8 cellular contexts compared by ENCODE assay signal in genomic region chr14:93965287-93965821, GRCh38. TPM values are rescaled to one million over a fixed set of nuclear protein-coding genes. Genes with fewer than 3 reads are reported as not detected.
DNase-seq lines count a peak whose midpoint lies in the region; ATAC-seq and TF ChIP-seq lines count a peak whose summit lies in the region.
"Had no signal": no experiment of that assay in that cellular context is flagged by ENCODE, and none has a peak within 500 bp of the region (broad histone marks: within the 10 kb centered on the region; RNA-seq: fewer than 3 reads in every experiment).

No MANE protein-coding gene starts in this region.

- peak; percentile 86 for ATAC-seq in SK-N-SH treated with all-trans-retinoic acid at 6 μM for 48 hours
- ATAC-seq in mucosa of descending colon, result no peak

- H3K27ac ChIP-seq in esophagus squamous epithelium, result peak overlapping the region; percentile 54 to 84 (median 65)
- H3K27ac ChIP-seq in spleen, result peak overlapping the region in 6 of 8 donors; percentile 32 to 92 (median 56)

- H3K4me3 ChIP-seq in esophagus squamous epithelium, result no peak overlapping the region
- no peak overlapping the region for H3K4me3 ChIP-seq in spleen
- no peak overlapping the region for H3K4me3 ChIP-seq in mucosa of descending colon

- TF ChIP-seq CTCF in esophagus squamous epithelium (IDR thresholded peaks at IDR 0.05), result no peak
- no peak for TF ChIP-seq CTCF in spleen (IDR thresholded peaks at IDR 0.05 in 8 of 11, conservative IDR thresholded peaks at IDR 0.05 in 3 of 11)
- no peak for TF ChIP-seq CTCF in mucosa of descending colon (IDR thresholded peaks at IDR 0.05)

- H3K27me3 ChIP-seq in esophagus squamous epithelium, result no peaks in the 10 kb centered on the region
- H3K27me3 ChIP-seq in spleen (replicated peaks in 1 of 7), result no peaks in the 10 kb centered on the region

- DNase-seq in GM04504 (ENCODE audit: low read depth), result peak; percentile 88
- no peak for DNase-seq in esophagus squamous epithelium (lab: John Stamatoyannopoulos, UW)
- DNase-seq in spleen, result no peak
- DNase-seq in activated effector memory CD4-positive, alpha-beta T cell treated with anti-CD3 and anti-CD28 coated beads, Interleukin-2, amount 50 U/mL, for 16 hours, result no peak
- no peak for DNase-seq in mucosa of descending colon
- DNase-seq in stimulated activated CD4-positive, alpha-beta T cell treated with anti-CD3 and anti-CD28 coated beads, Interleukin-1b, Interleukin-23, amount 100 ng/mL, for 48 hours, result no peak
- DNase-seq: NCI-H524 treated with DMSO at 0.1 percent for 48 hours had no signal

- H3K9me3 ChIP-seq in esophagus squamous epithelium, result no peaks in the 10 kb centered on the region
- no peaks in the 10 kb centered on the region for H3K9me3 ChIP-seq in spleen
- no peaks in the 10 kb centered on the region for H3K9me3 ChIP-seq in mucosa of descending colon

- intact Hi-C loops in esophagus squamous epithelium (cut with DNase I) (no loop called here), spleen (cut with DNase I; ENCODE audit: low total_unique reads) (no loop called here), mucosa of descending colon (cut with DNase I, micrococcal nuclease) (no loop called here)

- H3K36me3 ChIP-seq in esophagus squamous epithelium (no peaks in the 10 kb centered on the region), spleen (no peaks in the 10 kb centered on the region), mucosa of descending colon (ENCODE audit: low read depth) (no peaks in the 10 kb centered on the region)

- peaks cover 1 to 78% (median 31%) of the 10 kb centered on the region in 3 donors for H3K4me1 ChIP-seq in esophagus squamous epithelium
- H3K4me1 ChIP-seq in spleen, result peaks cover 58 to 97% (median 84%) of the 10 kb centered on the region in 6 donors
- H3K4me1 ChIP-seq in mucosa of descending colon (ENCODE audit: low read depth), result no peaks in the 10 kb centered on the region

- TF ChIP-seq POLR2A in esophagus squamous epithelium (IDR thresholded peaks at IDR 0.05), result no peak
- TF ChIP-seq POLR2A in spleen (IDR thresholded peaks at IDR 0.05), result no peak

- WGBS in esophagus squamous epithelium, 2 donors, result 8 to 34% methylated on average over 2 to 3 of the region's 3 CpGs
- 76 to 87% (median 81%) methylated on average over 3 of the region's 3 CpGs for WGBS in spleen, 5 donors

TF ChIP-seq in SK-N-SH treated with all-trans-retinoic acid at 6 μM for 48 hours, 23 proteins besides CTCF, POLR2A, EP300 and RAD21:
- TF ChIP-seq POU6F1 (CRISPR knock-in tag; IDR thresholded peaks at IDR 0.05; ENCODE audit: borderline replicate concordance, low read depth) (no peak), OSR1 (CRISPR knock-in tag; IDR thresholded peaks at IDR 0.05) (no peak), ISL1 (CRISPR knock-in tag; IDR thresholded peaks at IDR 0.05) (no peak), CREB5 (CRISPR knock-in tag; IDR thresholded peaks at IDR 0.05; ENCODE audit: low read depth) (no peak), GLIS3 (CRISPR knock-in tag; IDR thresholded peaks at IDR 0.05) (no peak), ZNF70 (CRISPR knock-in tag; IDR thresholded peaks at IDR 0.05) (no peak), ZNF8 (CRISPR knock-in tag; IDR thresholded peaks at IDR 0.05) (no peak), TSHZ2 (CRISPR knock-in tag; IDR thresholded peaks at IDR 0.05) (no peak), ZFP3 (CRISPR knock-in tag; IDR thresholded peaks at IDR 0.05) (no peak), RARB (CRISPR knock-in tag; IDR thresholded peaks at IDR 0.05) (no peak), PPARA (CRISPR knock-in tag; IDR thresholded peaks at IDR 0.05; ENCODE audit: borderline replicate concordance) (no peak), ZNF565 (CRISPR knock-in tag; conservative IDR thresholded peaks at IDR 0.05; ENCODE audit: low read depth) (no peak), ZC3H10 (CRISPR knock-in tag; IDR thresholded peaks at IDR 0.05) (no peak)

RNA-seq across cellular contexts. Expression of gene ASB2, which starts 11.0 kb away (rescaled TPM):
- total RNA-seq in esophagus squamous epithelium (1 to 10 TPM in 3 of 4 donors, under 1 TPM in 1; 0.83 to 8.8 (median 3.7) TPM), spleen (10 to 100 TPM in 5 of 7 donors, 1 to 10 TPM in 2; 9.8 to 18.0 (median 13.5) TPM), mucosa of descending colon (10 to 100 TPM in 1 of 3 donors, 1 to 10 TPM in 2; 5.2 to 89.1 (median 8.8) TPM)
- 1 to 10 TPM; 6.6 to 9.5 (median 6.9) TPM for polyA plus RNA-seq in spleen

RNA-seq across cellular contexts. Expression of gene CCDC197, which starts 31.7 kb away (rescaled TPM):
- total RNA-seq in esophagus squamous epithelium, result not detected
- not detected for total RNA-seq in spleen
- polyA plus RNA-seq in spleen, result not detected
- not detected for total RNA-seq in mucosa of descending colon

RNA-seq across cellular contexts. Expression of gene FAM181A, which starts 38.2 kb away (rescaled TPM):
- total RNA-seq in esophagus squamous epithelium (not detected), spleen (not detected), mucosa of descending colon (not detected)
- not detected for polyA plus RNA-seq in spleen
